ENCODE assay signal across 1 cellular context in the genomic region with DNA sequence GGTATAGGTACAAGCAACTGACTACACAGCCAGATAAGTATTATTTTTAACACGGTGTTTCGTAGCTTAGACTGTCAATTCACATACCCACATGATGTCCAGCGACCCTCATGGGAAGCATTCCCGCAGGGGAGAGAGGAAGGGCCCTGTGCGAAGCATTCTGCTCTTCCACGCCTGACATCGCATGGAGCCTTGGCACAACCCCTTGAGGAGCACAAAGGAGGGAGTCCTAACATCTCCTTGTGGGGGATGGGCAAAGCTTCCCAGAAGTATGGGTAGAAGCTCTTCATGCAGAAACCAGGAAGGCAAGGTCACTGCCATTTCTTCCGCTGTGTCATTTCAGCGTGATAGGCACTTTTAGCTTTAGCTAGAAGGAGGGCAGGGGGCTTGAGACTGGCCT.
TF ChIP-seq lines count a peak whose summit lies in the region.

No MANE protein-coding gene starts in this region.

TF ChIP-seq in endothelial cell of umbilical vein, 7 proteins besides CTCF, POLR2A, EP300 and RAD21 (continued from another document):
- TF ChIP-seq JUN (IDR thresholded peaks at IDR 0.05; ENCODE audit: borderline replicate concordance, insufficient read depth, insufficient read length, low read depth) (no peak), MYC (IDR thresholded peaks at IDR 0.05; ENCODE audit: low read depth, low read length) (no peak), FOS (IDR thresholded peaks at IDR 0.05; ENCODE audit: borderline replicate concordance, insufficient read depth, low read length) (no peak), EZH2 (IDR thresholded peaks at IDR 0.05; ENCODE audit: borderline replicate concordance, low read depth, low read length, severe bottlenecking) (no peak)
